ENCODE assay signal across 21 cellular contexts in genomic region chr17:67476787-67477335, GRCh38.
A peak's percentile ranks its signal among the peaks of the same experiment; 100 is the strongest.
DNase-seq lines count a peak whose midpoint lies in the region; ATAC-seq and TF ChIP-seq lines count a peak whose summit lies in the region.
"Had no signal": no experiment of that assay in that cellular context is flagged by ENCODE, and none has a peak within 500 bp of the region (broad histone marks: within the 10 kb centered on the region; RNA-seq: fewer than 3 reads in every experiment).

No MANE protein-coding gene starts in this region.

- H3K9me3 Mint-ChIP-seq in activated CD8-positive, alpha-beta T cell treated with anti-CD3 and anti-CD28 coated beads, Interleukin-2, amount 10 ng/mL, durations not matched to agents 7 days and 5 days (ENCODE audit: insufficient read depth) = no peaks in the 10 kb centered on the region

- no peak overlapping the region for H3K4me3 Mint-ChIP-seq in activated CD8-positive, alpha-beta T cell treated with anti-CD3 and anti-CD28 coated beads, Interleukin-2, amount 10 ng/mL, durations not matched to agents 7 days and 5 days
- H3K4me3 Mint-ChIP-seq: neural crest cell had no signal

- no peak for ATAC-seq in activated CD8-positive, alpha-beta T cell treated with anti-CD3 and anti-CD28 coated beads, Interleukin-2, amount 10 ng/mL, durations not matched to agents 7 days and 5 days
- ATAC-seq: heart left ventricle, left ventricle myocardium superior, psoas muscle had no signal

- H3K27me3 ChIP-seq in dorsolateral prefrontal cortex = no peaks in the 10 kb centered on the region
- H3K27me3 ChIP-seq: heart left ventricle had no signal

- H3K4me3 ChIP-seq in dorsolateral prefrontal cortex = no peak overlapping the region
- H3K4me3 ChIP-seq: heart left ventricle, psoas muscle had no signal

- peak overlapping the region; percentile 63 for H3K27ac Mint-ChIP-seq in activated CD8-positive, alpha-beta T cell treated with anti-CD3 and anti-CD28 coated beads, Interleukin-2, amount 10 ng/mL, durations not matched to agents 7 days and 5 days

- H3K36me3 Mint-ChIP-seq in activated CD8-positive, alpha-beta T cell treated with anti-CD3 and anti-CD28 coated beads, Interleukin-2, amount 10 ng/mL, durations not matched to agents 7 days and 5 days (ENCODE audit: low read depth) = peaks cover 7% of the 10 kb centered on the region

- no peaks in the 10 kb centered on the region for H3K27me3 Mint-ChIP-seq in activated CD8-positive, alpha-beta T cell treated with anti-CD3 and anti-CD28 coated beads, Interleukin-2, amount 10 ng/mL, durations not matched to agents 7 days and 5 days (ENCODE audit: low read depth)

- intact Hi-C loops in dorsolateral prefrontal cortex (cut with DNase I) = no loop called here

- peak; percentile 52 for DNase-seq in stimulated activated CD4-positive, alpha-beta T cell treated with anti-CD3 and anti-CD28 coated beads, Interleukin-1b, Interleukin-23, amount 100 ng/mL, for 48 hours
- no peak for DNase-seq in stimulated activated CD4-positive, alpha-beta T cell treated with anti-CD3 and anti-CD28 coated beads, Interleukin-2, amount 100 ng/mL, for 48 hours
- no peak for DNase-seq in activated CD8-positive, alpha-beta T cell treated with anti-CD3 and anti-CD28 coated beads, Interleukin-2, amount 10 ng/mL, durations not matched to agents 7 days and 5 days
- DNase-seq in dorsolateral prefrontal cortex (no peak), HuH-7.5 (ENCODE audit: low spot score) (no peak), DMS53 treated with DMSO at 0.1 percent for 48 hours (lab: John Stamatoyannopoulos, UW; ENCODE audit: unreplicated experiment) (no peak), putamen (ENCODE audit: low spot score) (no peak)
- DNase-seq: activated gamma-delta T cell; DMS79 treated with DMSO at 0.1 percent for 48 hours; H7; heart left ventricle; Karpas-422; left ventricle myocardium superior; midbrain; NCI-H187 treated with DMSO at 0.1 percent for 48 hours; NCI-H226; psoas muscle; SIG-M5; stimulated activated CD4-positive, alpha-beta T cell treated with anti-CD3 and anti-CD28 coated beads, Interleukin-4, amount 100 ng/mL, for 1 hour had no signal

- H3K27ac ChIP-seq in dorsolateral prefrontal cortex (peak overlapping the region in 57 of 59 donors; percentile 4 to 97 (median 85)), temporal lobe (ENCODE audit: low read depth, low read length) (peak overlapping the region; percentile 52)

- H3K4me1 Mint-ChIP-seq in activated CD8-positive, alpha-beta T cell treated with anti-CD3 and anti-CD28 coated beads, Interleukin-2, amount 10 ng/mL, durations not matched to agents 7 days and 5 days (ENCODE audit: low read depth) = peaks cover 79% of the 10 kb centered on the region

- POLR2A ChIA-PET in activated CD8-positive, alpha-beta T cell treated with anti-CD3 and anti-CD28 coated beads, Interleukin-2, amount 10 ng/mL, durations not matched to agents 7 days and 5 days (lab: Charles Lee) = interaction anchor here (1.2 to 10.2 kb wide), 10 partner anchors 7 to 210 kb away, joined by 3 to 135 read pairs (median 6); partner anchors contain the start of gene PITPNC1

- no peak for TF ChIP-seq CTCF in dorsolateral prefrontal cortex (IDR thresholded peaks at IDR 0.05 in 54 of 56, conservative IDR thresholded peaks at IDR 0.05 in 2 of 56; ENCODE audit: low read depth in 1 of 56, partially characterized antibody in 56 of 56)

- CTCF ChIA-PET in activated CD8-positive, alpha-beta T cell treated with anti-CD3 and anti-CD28 coated beads, Interleukin-2, amount 10 ng/mL, durations not matched to agents 7 days and 5 days (lab: Charles Lee) = interaction anchor here (1.2 to 13.8 kb wide), 11 partner anchors 10 to 99 kb away, joined by 3 to 365 read pairs (median 34); partner anchors contain the start of gene PITPNC1
